In the genomic region with DNA sequence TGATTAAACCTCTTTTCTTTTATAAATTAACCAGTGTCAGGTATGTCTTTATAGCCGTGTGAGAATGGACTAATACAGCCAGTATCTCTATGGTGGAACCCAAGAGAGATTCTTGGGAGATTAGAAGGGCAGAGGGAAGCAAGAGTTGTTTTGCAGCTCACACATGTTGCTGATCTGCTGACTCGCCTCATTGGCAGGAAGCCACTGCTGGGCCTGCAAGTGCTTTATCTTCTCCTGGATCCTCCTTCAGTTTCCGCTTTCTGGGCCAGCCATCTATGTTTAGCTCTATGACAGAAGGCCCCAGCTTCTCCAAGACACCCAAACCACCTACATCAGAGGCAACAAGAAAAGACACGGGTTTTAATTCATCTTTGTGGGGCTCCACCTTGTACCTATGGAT, we compare ENCODE assay signal across 1 cellular context.
TF ChIP-seq lines count a peak whose summit lies in the region.

No MANE protein-coding gene starts in this region.

TF ChIP-seq in K562, 482 proteins besides CTCF, POLR2A, EP300 and RAD21 (continued from another document):
- TF ChIP-seq NR2C2 (CRISPR knock-in tag; IDR thresholded peaks at IDR 0.05) (no peak), NR2C2 (tag; IDR thresholded peaks at IDR 0.05) (peak; percentile 40; the same call in 1 of the 2 replicates), MAFK (IDR thresholded peaks at IDR 0.05; ENCODE audit: low read length) (peak; percentile 25; the same call in 1 of the 2 replicates), TRIM24 (IDR thresholded peaks at IDR 0.05) (0 out of 4 replicates have a peak, but pooled peaks of 1 of the 2 experiments have one; percentile 13), ZHX1 (conservative IDR thresholded peaks at IDR 0.05; ENCODE audit: low read length) (no peak), FOXJ2 (tag; IDR thresholded peaks at IDR 0.05) (peak; percentile 75), NFIC (IDR thresholded peaks at IDR 0.05) (peak; percentile 75), FOXA1 (IDR thresholded peaks at IDR 0.05; ENCODE audit: borderline replicate concordance) (no peak), MAFG (tag; conservative IDR thresholded peaks at IDR 0.05) (peak; percentile 70), XRCC5 (IDR thresholded peaks at IDR 0.05; ENCODE audit: low read depth, low read length) (no peak), ZNF316 (IDR thresholded peaks at IDR 0.05) (peak; percentile 53), NFE2 (IDR thresholded peaks at IDR 0.05; ENCODE audit: low read depth) (peak; percentile 46; the same call in 1 of the 2 replicates), ZNF766 (CRISPR knock-in tag; conservative IDR thresholded peaks at IDR 0.05) (0 out of 2 replicates have a peak, but pooled peaks have one; percentile 12), GABPA (tag; conservative IDR thresholded peaks at IDR 0.05; ENCODE audit: low read depth) (peak; percentile 57; the same call in 1 of the 2 replicates), ELF2 (CRISPR knock-in tag; IDR thresholded peaks at IDR 0.05) (peak; percentile 33; the same call in 1 of the 2 replicates), CTBP1 (IDR thresholded peaks at IDR 0.05; ENCODE audit: borderline replicate concordance) (peak; percentile 31; the same call in 1 of the 2 replicates), ZNF174 (CRISPR knock-in tag; IDR thresholded peaks at IDR 0.05) (no peak), CBX1 (IDR thresholded peaks at IDR 0.05; ENCODE audit: low read depth) (no peak), PHF8 (IDR thresholded peaks at IDR 0.05; ENCODE audit: borderline replicate concordance, low read length) (no peak)
TF ChIP-seq in K562: peak in this region for 15.
